In genomic region chr1:7009741-7010525, GRCh38 we compare ENCODE assay signal across 25 cellular contexts.
"Had no signal": no experiment of that assay in that cellular context is flagged by ENCODE, and none has a peak within 500 bp of the region (broad histone marks: within the 10 kb centered on the region; RNA-seq: fewer than 3 reads in every experiment).

No MANE protein-coding gene starts in this region.

- H3K4me1 ChIP-seq: esophagus squamous epithelium, left lung, lower lobe of right lung, stomach, thyroid gland, vagina had no signal

- H3K36me3 Mint-ChIP-seq: naive thymus-derived CD8-positive, alpha-beta T cell; stimulated activated effector memory CD8-positive, alpha-beta T cell treated with anti-CD3 and anti-CD28 coated beads, Interleukin-12 subunit alpha, Interleukin-12 subunit beta, amount 100 ng/mL, for 72 hours had no signal

- H3K27ac ChIP-seq: esophagus squamous epithelium, gastrocnemius medialis, left lung, lower lobe of right lung, ovary, stomach, thyroid gland, vagina had no signal

- H3K9me3 Mint-ChIP-seq: naive thymus-derived CD8-positive, alpha-beta T cell; nephron progenitor cell; stimulated activated effector memory CD8-positive, alpha-beta T cell treated with anti-CD3 and anti-CD28 coated beads, Interleukin-12 subunit alpha, Interleukin-12 subunit beta, amount 100 ng/mL, for 72 hours had no signal

- H3K4me3 Mint-ChIP-seq: naive thymus-derived CD8-positive, alpha-beta T cell; nephron progenitor cell; stimulated activated effector memory CD8-positive, alpha-beta T cell treated with anti-CD3 and anti-CD28 coated beads, Interleukin-12 subunit alpha, Interleukin-12 subunit beta, amount 100 ng/mL, for 72 hours had no signal

- H3K27ac Mint-ChIP-seq: naive thymus-derived CD8-positive, alpha-beta T cell; nephron progenitor cell; stimulated activated effector memory CD8-positive, alpha-beta T cell treated with anti-CD3 and anti-CD28 coated beads, Interleukin-12 subunit alpha, Interleukin-12 subunit beta, amount 100 ng/mL, for 72 hours had no signal

- H3K4me1 Mint-ChIP-seq: stimulated activated effector memory CD8-positive, alpha-beta T cell treated with anti-CD3 and anti-CD28 coated beads, Interleukin-12 subunit alpha, Interleukin-12 subunit beta, amount 100 ng/mL, for 72 hours had no signal

- DNase-seq: cerebellar nuclear complex; effector CD8-positive, alpha-beta T cell; esophagus squamous epithelium; gastrocnemius medialis; kidney; left cardiac atrium; left lung; lower lobe of right lung; naive thymus-derived CD8-positive, alpha-beta T cell; nephron progenitor cell; nucleus accumbens; ovary; retina; stimulated activated CD4-positive, alpha-beta T cell treated with anti-CD3 and anti-CD28 coated beads, Interleukin-12 subunit alpha, Interleukin-12 subunit beta, amount 100 ng/mL, for 4 hours; stimulated activated CD4-positive, alpha-beta T cell treated with anti-CD3 and anti-CD28 coated beads, Interleukin-1b, Interleukin-23, amount 100 ng/mL, for 48 hours; stimulated activated CD4-positive, alpha-beta T cell treated with anti-CD3 and anti-CD28 coated beads, Interleukin-4, amount 100 ng/mL, for 1 hour; stimulated activated naive CD4-positive, alpha-beta T cell treated with Interleukin-2 at 50 U/mL for 16 hours; stomach; thyroid gland; trophoblast cell had no signal

- H3K4me3 ChIP-seq: dorsolateral prefrontal cortex, esophagus squamous epithelium, gastrocnemius medialis, left lung, lower lobe of right lung, ovary, smooth muscle cell, stomach, thyroid gland, vagina had no signal

- H3K27me3 ChIP-seq: dorsolateral prefrontal cortex, gastrocnemius medialis, left lung, ovary, thyroid gland, vagina had no signal

- H3K4me2 ChIP-seq: smooth muscle cell had no signal

- H3K9me3 ChIP-seq: esophagus squamous epithelium, gastrocnemius medialis, left lung, lower lobe of right lung, ovary, stomach, thyroid gland, vagina had no signal

- H3K36me3 ChIP-seq: esophagus squamous epithelium, gastrocnemius medialis, left lung, lower lobe of right lung, ovary, stomach, thyroid gland, vagina had no signal

- FAIRE-seq: endothelial cell of umbilical vein, kidney had no signal
